Comparison of ENCODE assay signal across 1 cellular context in genomic region chr1:31372961-31373896, GRCh38.
TF ChIP-seq lines count a peak whose summit lies in the region.

Gene FABP3, minus strand, starts transcription at chr1:31373076. Its CDS starts 62 bp downstream, at chr1:31373014.

TF ChIP-seq in GM12878, 131 proteins besides CTCF, POLR2A, EP300 and RAD21 (continued from another document):
- no peak for TF ChIP-seq ZBTB33 (IDR thresholded peaks at IDR 0.05)
